Comparison of ENCODE assay signal across 1 cellular context in the genomic region with DNA sequence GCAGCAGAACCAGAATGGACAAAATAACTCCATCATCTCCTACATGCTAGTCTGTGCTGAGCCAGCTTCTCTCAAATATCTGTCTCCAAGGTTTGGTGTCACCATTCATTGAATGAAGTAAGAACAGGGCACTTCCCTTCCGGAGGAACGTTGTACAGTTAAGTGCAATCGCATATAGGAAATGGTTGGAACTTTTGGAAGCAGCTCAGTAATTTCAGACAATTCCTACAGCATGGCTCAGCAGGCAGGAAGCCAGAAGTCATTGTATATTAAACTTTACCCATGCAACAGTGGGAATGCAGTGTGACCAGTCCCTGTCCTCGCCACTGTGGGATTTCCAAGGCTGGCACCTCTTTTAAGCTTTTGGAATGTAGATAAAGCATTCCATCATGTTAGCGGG.
TF ChIP-seq lines count a peak whose summit lies in the region.

No MANE protein-coding gene starts in this region.

TF ChIP-seq in IMR-90, 13 proteins besides CTCF, POLR2A, EP300 and RAD21:
- TF ChIP-seq CHD1 (IDR thresholded peaks at IDR 0.05; ENCODE audit: low read depth, low read length) (no peak), SMC3 (IDR thresholded peaks at IDR 0.05; ENCODE audit: low read depth, low read length) (no peak), RFX5 (IDR thresholded peaks at IDR 0.05; ENCODE audit: low read depth, low read length) (no peak), RCOR1 (IDR thresholded peaks at IDR 0.05; ENCODE audit: insufficient replicate concordance, low read length) (no peak), FOS (IDR thresholded peaks at IDR 0.05; ENCODE audit: low read depth, low read length) (no peak), MXI1 (IDR thresholded peaks at IDR 0.05; ENCODE audit: borderline replicate concordance, low read depth, low read length) (no peak), CEBPB (IDR thresholded peaks at IDR 0.05; ENCODE audit: low read depth, low read length) (no peak), MAZ (IDR thresholded peaks at IDR 0.05; ENCODE audit: borderline replicate concordance, low read depth, low read length) (no peak), NFE2L2 (IDR thresholded peaks at IDR 0.05; ENCODE audit: low read depth, low read length) (no peak), BHLHE40 (IDR thresholded peaks at IDR 0.05; ENCODE audit: low read depth, low read length) (no peak), MAFK (IDR thresholded peaks at IDR 0.05; ENCODE audit: low read depth, low read length) (no peak)
- TF ChIP-seq, protein P1, sequence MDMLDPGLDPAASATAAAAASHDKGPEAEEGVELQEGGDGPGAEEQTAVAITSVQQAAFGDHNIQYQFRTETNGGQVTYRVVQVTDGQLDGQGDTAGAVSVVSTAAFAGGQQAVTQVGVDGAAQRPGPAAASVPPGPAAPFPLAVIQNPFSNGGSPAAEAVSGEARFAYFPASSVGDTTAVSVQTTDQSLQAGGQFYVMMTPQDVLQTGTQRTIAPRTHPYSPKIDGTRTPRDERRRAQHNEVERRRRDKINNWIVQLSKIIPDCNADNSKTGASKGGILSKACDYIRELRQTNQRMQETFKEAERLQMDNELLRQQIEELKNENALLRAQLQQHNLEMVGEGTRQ (IDR thresholded peaks at IDR 0.05; ENCODE audit: low read depth, low read length) = no peak
- TF ChIP-seq, protein P2, sequence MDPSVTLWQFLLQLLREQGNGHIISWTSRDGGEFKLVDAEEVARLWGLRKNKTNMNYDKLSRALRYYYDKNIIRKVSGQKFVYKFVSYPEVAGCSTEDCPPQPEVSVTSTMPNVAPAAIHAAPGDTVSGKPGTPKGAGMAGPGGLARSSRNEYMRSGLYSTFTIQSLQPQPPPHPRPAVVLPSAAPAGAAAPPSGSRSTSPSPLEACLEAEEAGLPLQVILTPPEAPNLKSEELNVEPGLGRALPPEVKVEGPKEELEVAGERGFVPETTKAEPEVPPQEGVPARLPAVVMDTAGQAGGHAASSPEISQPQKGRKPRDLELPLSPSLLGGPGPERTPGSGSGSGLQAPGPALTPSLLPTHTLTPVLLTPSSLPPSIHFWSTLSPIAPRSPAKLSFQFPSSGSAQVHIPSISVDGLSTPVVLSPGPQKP (IDR thresholded peaks at IDR 0.05; ENCODE audit: borderline replicate concordance, low read depth, low read length) = no peak
TF ChIP-seq in IMR-90: peak in this region for 0.
